In the genomic region with DNA sequence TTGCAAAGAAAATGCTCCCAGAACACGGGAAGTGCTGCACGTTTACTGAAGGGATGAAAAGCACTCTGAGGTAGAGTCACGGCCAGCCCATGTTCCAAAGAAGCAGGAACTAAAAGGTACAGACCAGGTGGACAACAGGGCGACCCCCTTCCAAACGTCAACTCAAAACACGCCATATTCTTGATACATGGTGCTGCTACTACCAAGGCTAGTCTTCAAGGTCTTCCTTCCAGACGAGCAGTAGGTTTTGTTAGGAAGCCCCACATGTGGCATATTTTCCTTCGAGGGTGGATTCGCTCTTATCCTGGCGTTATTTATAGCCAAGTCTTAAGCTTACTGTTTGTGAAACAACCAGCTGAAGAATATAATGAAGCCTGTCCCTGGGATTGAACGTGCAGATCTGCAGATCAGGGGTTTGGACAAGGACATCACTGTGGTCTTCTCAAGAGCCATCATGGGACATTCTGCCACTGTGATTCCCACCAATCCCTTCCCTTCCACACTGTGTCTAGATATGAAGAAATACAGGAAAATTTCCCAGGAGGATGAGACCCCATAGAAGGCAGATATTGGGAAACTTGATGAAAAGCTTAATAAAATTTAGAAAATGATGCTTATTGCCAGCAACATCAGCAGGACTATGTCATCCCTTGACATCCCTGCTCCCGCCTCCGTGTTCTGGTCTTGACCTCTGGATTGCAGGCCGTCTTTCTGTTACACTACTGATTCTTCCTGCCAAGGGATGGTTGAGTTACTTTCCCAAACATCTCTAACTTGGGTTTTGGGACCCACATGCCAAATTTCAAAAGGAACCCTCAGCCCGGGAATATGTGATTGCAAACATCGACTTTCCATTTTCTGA, we compare ENCODE assay signal across 18 cellular contexts.
"Had no signal": no experiment of that assay in that cellular context is flagged by ENCODE, and none has a peak within 500 bp of the region (broad histone marks: within the 10 kb centered on the region; RNA-seq: fewer than 3 reads in every experiment).

No MANE protein-coding gene starts in this region.

- H3K27ac ChIP-seq: ascending aorta, cardiac muscle cell, epithelial cell of prostate, neutrophil, prostate gland, SJSA1, thyroid gland, VCaP had no signal

- H3K4me1 Mint-ChIP-seq: activated CD4-positive, alpha-beta memory T cell treated with anti-CD3 and anti-CD28 coated beads, Interleukin-2, amount 10 ng/mL, durations not matched to agents 7 days and 5 days; naive thymus-derived CD4-positive, alpha-beta T cell had no signal

- H3K27ac Mint-ChIP-seq: activated CD4-positive, alpha-beta memory T cell treated with anti-CD3 and anti-CD28 coated beads, Interleukin-2, amount 10 ng/mL, durations not matched to agents 7 days and 5 days; activated T-cell treated with anti-CD3 and anti-CD28 coated beads, Interleukin-2, amount 50 U/mL, for 72 hours; effector memory CD8-positive, alpha-beta T cell; naive thymus-derived CD4-positive, alpha-beta T cell had no signal

- H3K9me3 ChIP-seq: neutrophil, prostate gland, thyroid gland had no signal

- H3K4me3 ChIP-seq: ascending aorta, cardiac muscle cell, prostate gland, SJSA1, thyroid gland had no signal

- H3K4me1 ChIP-seq: prostate gland, SJSA1, thyroid gland had no signal

- H3K27me3 Mint-ChIP-seq: activated CD4-positive, alpha-beta memory T cell treated with anti-CD3 and anti-CD28 coated beads, Interleukin-2, amount 10 ng/mL, durations not matched to agents 7 days and 5 days had no signal

- H3K36me3 Mint-ChIP-seq: naive thymus-derived CD4-positive, alpha-beta T cell had no signal

- H3K4me3 Mint-ChIP-seq: activated CD4-positive, alpha-beta memory T cell treated with anti-CD3 and anti-CD28 coated beads, Interleukin-2, amount 10 ng/mL, durations not matched to agents 7 days and 5 days; activated T-cell treated with anti-CD3 and anti-CD28 coated beads, Interleukin-2, amount 50 U/mL, for 72 hours; effector memory CD8-positive, alpha-beta T cell; naive thymus-derived CD4-positive, alpha-beta T cell had no signal

- ATAC-seq: activated T-cell treated with anti-CD3 and anti-CD28 coated beads, Interleukin-2, amount 50 U/mL, for 72 hours; effector memory CD8-positive, alpha-beta T cell; left lobe of liver; naive thymus-derived CD4-positive, alpha-beta T cell had no signal

- H3K36me3 ChIP-seq: ascending aorta, cardiac muscle cell, neutrophil, prostate gland, SJSA1, thyroid gland had no signal

- DNase-seq: activated CD4-positive, alpha-beta memory T cell treated with anti-CD3 and anti-CD28 coated beads, Interleukin-2, amount 10 ng/mL, durations not matched to agents 7 days and 5 days; activated CD8-positive, alpha-beta memory T cell treated with anti-CD3 and anti-CD28 coated beads, Interleukin-2, amount 50 U/mL, for 4 hours; activated naive CD4-positive, alpha-beta T cell; activated T-cell treated with anti-CD3 and anti-CD28 coated beads, Interleukin-2, amount 50 U/mL, for 72 hours; cortex of kidney; effector memory CD8-positive, alpha-beta T cell; midbrain; naive thymus-derived CD4-positive, alpha-beta T cell; T1000; thyroid gland had no signal

- H3K27me3 ChIP-seq: ascending aorta, cardiac muscle cell, neutrophil, SJSA1, thyroid gland had no signal
